In the genomic region with DNA sequence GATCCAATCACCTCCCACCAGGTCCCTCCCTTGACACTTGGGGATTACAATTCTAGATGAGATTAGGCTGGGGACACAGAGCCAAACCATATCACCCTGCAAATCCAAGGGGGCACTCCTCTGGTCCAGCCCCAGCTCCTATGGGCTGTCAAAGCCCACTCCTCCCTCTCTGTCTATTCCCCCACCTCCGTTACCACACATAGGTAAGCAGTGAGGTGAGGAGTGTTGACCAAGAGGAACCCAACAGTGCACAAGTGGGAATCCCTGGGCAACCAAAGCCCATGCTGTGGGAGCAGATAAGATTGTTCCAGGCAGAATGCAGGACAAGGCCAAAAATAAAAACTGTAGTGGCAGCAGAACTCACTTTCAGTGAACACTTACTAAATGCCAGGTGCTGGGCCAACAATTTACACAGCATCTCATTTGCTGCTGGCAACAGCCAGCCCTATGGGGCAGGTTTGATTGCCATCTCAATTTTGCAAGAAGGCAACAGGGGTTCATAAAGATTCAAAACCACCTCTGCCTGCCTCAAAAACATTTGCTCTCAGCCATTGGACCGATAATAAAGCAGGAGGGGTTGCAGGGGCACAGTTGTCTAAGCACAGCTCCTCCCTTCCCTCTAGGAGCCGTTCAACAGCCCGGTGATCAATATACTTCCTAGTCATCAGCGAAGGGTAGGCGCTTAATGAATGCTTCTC, we compare ENCODE assay signal across 8 cellular contexts. TPM values are rescaled to one million over a fixed set of nuclear protein-coding genes. Genes with fewer than 3 reads are reported as not detected.
DNase-seq lines count a peak whose midpoint lies in the region; ATAC-seq and TF ChIP-seq lines count a peak whose summit lies in the region.

No MANE protein-coding gene starts in this region.

- no peak for DNase-seq in activated T-cell treated with anti-CD3 and anti-CD28 coated beads, Interleukin-2, amount 50 U/mL, for 72 hours
- DNase-seq in activated T-cell treated with anti-CD3 and anti-CD28 coated beads for 4 hours (no peak), heart right ventricle (no peak)
- DNase-seq in stimulated activated CD4-positive, alpha-beta T cell treated with anti-CD3 and anti-CD28 coated beads, Interleukin-15, amount 100 ng/mL, for 24 hours = no peak
- DNase-seq in activated CD4-positive, CD25-positive, alpha-beta regulatory T cell treated with anti-CD3 and anti-CD28 coated beads, Interleukin-2, amount 50 U/mL, for 72 hours = no peak

- peak overlapping the region; percentile 88 for H3K27ac Mint-ChIP-seq in activated T-cell treated with anti-CD3 and anti-CD28 coated beads, Interleukin-2, amount 50 U/mL, for 72 hours

- TF ChIP-seq CTCF in heart right ventricle (IDR thresholded peaks at IDR 0.05) (no peak), gastroesophageal sphincter (IDR thresholded peaks at IDR 0.05) (no peak)

- H3K4me3 ChIP-seq in heart right ventricle (peak overlapping the region in 8 of 10 donors; percentile 45 to 73 (median 59)), stomach smooth muscle (ENCODE audit: low read length in 2 of 2) (peak overlapping the region; percentile 67 to 79), gastroesophageal sphincter (peak overlapping the region in 1 of 2 donors; percentile 65)

- H3K4me1 Mint-ChIP-seq in activated T-cell treated with anti-CD3 and anti-CD28 coated beads, Interleukin-2, amount 50 U/mL, for 72 hours (ENCODE audit: low read depth) = peaks cover 17% of the 10 kb centered on the region

- H3K27ac ChIP-seq in heart right ventricle (peak overlapping the region in 2 of 10 donors; percentile 52 to 65), stomach smooth muscle (ENCODE audit: low read length) (no peak overlapping the region), gastroesophageal sphincter (no peak overlapping the region)

- H3K9me3 Mint-ChIP-seq in activated T-cell treated with anti-CD3 and anti-CD28 coated beads, Interleukin-2, amount 50 U/mL, for 72 hours = no peaks in the 10 kb centered on the region

- H3K9me3 ChIP-seq in heart right ventricle (no peaks in the 10 kb centered on the region), stomach smooth muscle (ENCODE audit: control insufficient read depth in 2 of 2, low read length in 2 of 2) (no peaks in the 10 kb centered on the region), gastroesophageal sphincter (no peaks in the 10 kb centered on the region)

- ATAC-seq in activated T-cell treated with anti-CD3 and anti-CD28 coated beads, Interleukin-2, amount 50 U/mL, for 72 hours (replicated peaks in 1 of 2) = peak in 1 of 2 donors; percentile 10
- ATAC-seq in SK-N-SH treated with all-trans-retinoic acid at 6 μM for 48 hours (peak; percentile 22), heart right ventricle (peak in 6 of 8 donors; percentile 18 to 38 (median 28)), gastroesophageal sphincter (no peak)

- peaks cover 5 to 36% (median 25%) of the 10 kb centered on the region in 9 donors for H3K4me1 ChIP-seq in heart right ventricle
- peaks cover 13% of the 10 kb centered on the region for H3K4me1 ChIP-seq in stomach smooth muscle (ENCODE audit: control insufficient read depth, insufficient read depth, low read length)
- H3K4me1 ChIP-seq in gastroesophageal sphincter = peaks cover 0 to 29% (median 11%) of the 10 kb centered on the region in 3 donors

- intact Hi-C loops in heart right ventricle (cut with DNase I) = no loop called here

- H3K36me3 ChIP-seq in heart right ventricle = peaks cover 0 to 23% (median 0%) of the 10 kb centered on the region in 9 donors
- no peaks in the 10 kb centered on the region for H3K36me3 ChIP-seq in stomach smooth muscle (ENCODE audit: control insufficient read depth in 2 of 2, insufficient read depth in 2 of 2, low read length in 2 of 2)
- peaks cover 0 to 4% of the 10 kb centered on the region in 2 donors for H3K36me3 ChIP-seq in gastroesophageal sphincter

- H3K27me3 ChIP-seq in heart right ventricle (no peaks in the 10 kb centered on the region), stomach smooth muscle (ENCODE audit: control insufficient read depth in 1 of 2, insufficient read depth in 2 of 2, low read length in 2 of 2) (peaks cover 0 to 2% of the 10 kb centered on the region in 2 donors), gastroesophageal sphincter (peaks cover 33% of the 10 kb centered on the region)

- H3K27me3 Mint-ChIP-seq in activated T-cell treated with anti-CD3 and anti-CD28 coated beads, Interleukin-2, amount 50 U/mL, for 72 hours (ENCODE audit: low read depth) = no peaks in the 10 kb centered on the region

- no peak for TF ChIP-seq EP300 in gastroesophageal sphincter (IDR thresholded peaks at IDR 0.05)

- H3K9ac ChIP-seq in stomach smooth muscle (ENCODE audit: low read length in 2 of 2) = peak overlapping the region in 1 of 2 donors; percentile 56

- peak overlapping the region; percentile 95 to 99 for H3K4me3 Mint-ChIP-seq in activated T-cell treated with anti-CD3 and anti-CD28 coated beads, Interleukin-2, amount 50 U/mL, for 72 hours

- H3K36me3 Mint-ChIP-seq in activated T-cell treated with anti-CD3 and anti-CD28 coated beads, Interleukin-2, amount 50 U/mL, for 72 hours (ENCODE audit: insufficient read depth in 2 of 2) = peaks cover 7% of the 10 kb centered on the region in 2 donors

- 11 to 13% methylated on average over 6 of the region's 6 CpGs for WGBS in heart right ventricle, 2 donors
- 0 to 7% methylated on average over 1 to 5 of the region's 6 CpGs for WGBS in gastroesophageal sphincter (ENCODE audit: low coverage in 1 of 2), 2 donors

- no peak for TF ChIP-seq POLR2A in gastroesophageal sphincter (IDR thresholded peaks at IDR 0.05)

TF ChIP-seq in SK-N-SH treated with all-trans-retinoic acid at 6 μM for 48 hours, 23 proteins besides CTCF, POLR2A, EP300 and RAD21 (continues in another document):
- TF ChIP-seq, protein P1, sequence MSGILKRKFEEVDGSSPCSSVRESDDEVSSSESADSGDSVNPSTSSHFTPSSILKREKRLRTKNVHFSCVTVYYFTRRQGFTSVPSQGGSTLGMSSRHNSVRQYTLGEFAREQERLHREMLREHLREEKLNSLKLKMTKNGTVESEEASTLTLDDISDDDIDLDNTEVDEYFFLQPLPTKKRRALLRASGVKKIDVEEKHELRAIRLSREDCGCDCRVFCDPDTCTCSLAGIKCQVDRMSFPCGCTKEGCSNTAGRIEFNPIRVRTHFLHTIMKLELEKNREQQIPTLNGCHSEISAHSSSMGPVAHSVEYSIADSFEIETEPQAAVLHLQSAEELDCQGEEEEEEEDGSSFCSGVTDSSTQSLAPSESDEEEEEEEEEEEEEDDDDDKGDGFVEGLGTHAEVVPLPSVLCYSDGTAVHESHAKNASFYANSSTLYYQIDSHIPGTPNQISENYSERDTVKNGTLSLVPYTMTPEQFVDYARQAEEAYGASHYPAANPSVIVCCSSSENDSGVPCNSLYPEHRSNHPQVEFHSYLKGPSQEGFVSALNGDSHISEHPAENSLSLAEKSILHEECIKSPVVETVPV (CRISPR knock-in tag; IDR thresholded peaks at IDR 0.05) = no peak
- TF ChIP-seq ESRRG (CRISPR knock-in tag; IDR thresholded peaks at IDR 0.05) (no peak), GLIS3 (CRISPR knock-in tag; IDR thresholded peaks at IDR 0.05) (no peak), BACH2 (CRISPR knock-in tag; IDR thresholded peaks at IDR 0.05; ENCODE audit: borderline replicate concordance) (no peak), ZC3H10 (CRISPR knock-in tag; IDR thresholded peaks at IDR 0.05) (no peak), RARB (CRISPR knock-in tag; IDR thresholded peaks at IDR 0.05) (no peak), SNAI2 (CRISPR knock-in tag; IDR thresholded peaks at IDR 0.05) (no peak), CSDC2 (CRISPR knock-in tag; IDR thresholded peaks at IDR 0.05) (no peak), ARNTL (CRISPR knock-in tag; IDR thresholded peaks at IDR 0.05; ENCODE audit: borderline replicate concordance, low read depth) (no peak)
- TF ChIP-seq, protein P2, sequence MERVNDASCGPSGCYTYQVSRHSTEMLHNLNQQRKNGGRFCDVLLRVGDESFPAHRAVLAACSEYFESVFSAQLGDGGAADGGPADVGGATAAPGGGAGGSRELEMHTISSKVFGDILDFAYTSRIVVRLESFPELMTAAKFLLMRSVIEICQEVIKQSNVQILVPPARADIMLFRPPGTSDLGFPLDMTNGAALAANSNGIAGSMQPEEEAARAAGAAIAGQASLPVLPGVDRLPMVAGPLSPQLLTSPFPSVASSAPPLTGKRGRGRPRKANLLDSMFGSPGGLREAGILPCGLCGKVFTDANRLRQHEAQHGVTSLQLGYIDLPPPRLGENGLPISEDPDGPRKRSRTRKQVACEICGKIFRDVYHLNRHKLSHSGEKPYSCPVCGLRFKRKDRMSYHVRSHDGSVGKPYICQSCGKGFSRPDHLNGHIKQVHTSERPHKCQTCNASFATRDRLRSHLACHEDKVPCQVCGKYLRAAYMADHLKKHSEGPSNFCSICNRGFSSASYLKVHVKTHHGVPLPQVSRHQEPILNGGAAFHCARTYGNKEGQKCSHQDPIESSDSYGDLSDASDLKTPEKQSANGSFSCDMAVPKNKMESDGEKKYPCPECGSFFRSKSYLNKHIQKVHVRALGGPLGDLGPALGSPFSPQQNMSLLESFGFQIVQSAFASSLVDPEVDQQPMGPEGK (CRISPR knock-in tag; IDR thresholded peaks at IDR 0.05; ENCODE audit: borderline replicate concordance) = no peak

RNA-seq across cellular contexts. Expression of a gene that starts 8.9 kb away (rescaled TPM):
- total RNA-seq in activated T-cell treated with anti-CD3 and anti-CD28 coated beads, Interleukin-2, amount 50 U/mL, for 72 hours = 10 to 100 TPM; 22.8 to 29.9 TPM
- total RNA-seq in heart right ventricle (10 to 100 TPM; 10.8 to 41.0 (median 18.2) TPM), gastroesophageal sphincter (10 to 100 TPM; 20.7 to 44.1 (median 30.5) TPM)
- 100 to 1,000 TPM in 1 of 2 donors, 10 to 100 TPM in 1; 17.6 to 325 TPM for polyA plus RNA-seq in heart right ventricle

RNA-seq across cellular contexts. Expression of a gene that starts 14.8 kb away (rescaled TPM):
- total RNA-seq in activated T-cell treated with anti-CD3 and anti-CD28 coated beads, Interleukin-2, amount 50 U/mL, for 72 hours = 10 to 100 TPM; 36.4 to 39.5 TPM
- 10 to 100 TPM; 20.4 to 31.0 (median 25.8) TPM for total RNA-seq in heart right ventricle
- polyA plus RNA-seq in heart right ventricle = 10 to 100 TPM; 18.4 to 31.9 TPM
- total RNA-seq in gastroesophageal sphincter = 10 to 100 TPM; 18.6 to 38.0 (median 22.4) TPM

RNA-seq across cellular contexts. Expression of a gene that starts 18.4 kb away (rescaled TPM):
- total RNA-seq in activated T-cell treated with anti-CD3 and anti-CD28 coated beads, Interleukin-2, amount 50 U/mL, for 72 hours = under 1 TPM; 0.22 to 0.51 TPM
- under 1 TPM in 6 of 10 donors, not detected in 4; 0.11 to 0.35 (median 0.28) TPM for total RNA-seq in heart right ventricle
- 1 to 10 TPM in 1 of 2 donors, under 1 TPM in 1; 0.19 to 1.2 TPM for polyA plus RNA-seq in heart right ventricle
- total RNA-seq in gastroesophageal sphincter = 1 to 10 TPM in 1 of 4 donors, under 1 TPM in 3; 0.16 to 1.3 (median 0.20) TPM

RNA-seq across cellular contexts. Expression of a gene that starts 21.1 kb away (rescaled TPM):
- 10 to 100 TPM; 39.7 to 48.8 TPM for total RNA-seq in activated T-cell treated with anti-CD3 and anti-CD28 coated beads, Interleukin-2, amount 50 U/mL, for 72 hours
- total RNA-seq in heart right ventricle (1 to 10 TPM; 2.3 to 6.1 (median 4.0) TPM), gastroesophageal sphincter (10 to 100 TPM; 13.1 to 23.6 (median 22.1) TPM)
- polyA plus RNA-seq in heart right ventricle = 10 to 100 TPM; 12.7 to 26.4 TPM
